ENCODE assay signal across 29 cellular contexts in the genomic region with DNA sequence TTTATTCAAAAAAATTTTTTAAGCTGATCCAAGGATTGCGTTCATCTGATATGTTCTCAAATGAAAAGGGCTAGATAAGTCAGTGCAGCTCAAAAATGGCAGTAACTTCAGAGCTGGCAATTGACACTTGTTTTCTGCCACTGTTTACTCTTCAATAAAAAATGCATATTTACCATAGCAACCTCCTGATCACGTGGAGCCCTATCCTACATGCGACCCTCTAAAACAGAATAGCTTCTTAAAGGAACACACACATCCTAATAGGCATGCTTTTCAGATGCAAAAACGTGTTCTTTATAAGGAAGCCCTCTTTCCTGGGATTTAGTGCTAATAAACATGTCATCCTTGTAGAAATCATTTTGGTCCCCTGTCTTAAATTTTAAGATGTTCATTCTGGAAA.
"Had no signal": no experiment of that assay in that cellular context is flagged by ENCODE, and none has a peak within 500 bp of the region (broad histone marks: within the 10 kb centered on the region; RNA-seq: fewer than 3 reads in every experiment).

No MANE protein-coding gene starts in this region.

- DNase-seq: activated B cell treated with CpG ODN at 0.5 μM for 24 hours; activated CD4-positive, alpha-beta memory T cell treated with anti-CD3 and anti-CD28 coated beads for 36 hours; activated CD4-positive, alpha-beta T cell treated with anti-CD3 and anti-CD28 coated beads for 4 hours; activated CD4-positive, alpha-beta T cell treated with anti-CD3 and anti-CD28 coated beads, Interleukin-2, amount 50 U/mL, for 1 hour; activated CD4-positive, CD25-positive, alpha-beta regulatory T cell treated with anti-CD3 and anti-CD28 coated beads, Interleukin-2, amount 50 U/mL, for 72 hours; activated CD8-positive, alpha-beta memory T cell treated with anti-CD3 and anti-CD28 coated beads, Interleukin-2, amount 50 U/mL, for 4 hours; activated gamma-delta T cell treated with Interleukin-2 at 50 U/mL for 16 hours; activated naive CD4-positive, alpha-beta T cell treated with anti-CD3 and anti-CD28 coated beads for 36 hours; activated T-cell treated with anti-CD3 and anti-CD28 coated beads for 4 hours; activated T-cell treated with anti-CD3 and anti-CD28 coated beads, Interleukin-2, amount 50 U/mL, for 4 hours; adrenal gland; anterior cingulate cortex; caudate nucleus; cerebellar nuclear complex; NCI-H1436 treated with DMSO at 0.1 percent for 48 hours; NCI-H1694 treated with DMSO at 0.1 percent for 48 hours; NCI-H2029; NCI-H2107; NCI-H226; NCI-H524 treated with DMSO at 0.1 percent for 48 hours; NCI-H774; SHP77; SJCRH30; T1000 had no signal

- H3K36me3 Mint-ChIP-seq: activated CD4-positive, alpha-beta memory T cell treated with anti-CD3 and anti-CD28 coated beads for 36 hours; activated naive CD4-positive, alpha-beta T cell treated with anti-CD3 and anti-CD28 coated beads, Interleukin-2, amount 50 U/mL, for 72 hours had no signal

- H3K4me1 ChIP-seq: adrenal gland, SJCRH30 had no signal

- H3K27me3 Mint-ChIP-seq: activated CD4-positive, alpha-beta memory T cell treated with anti-CD3 and anti-CD28 coated beads for 36 hours; brain had no signal

- H3K27ac Mint-ChIP-seq: activated B cell treated with CpG ODN at 0.5 μM for 24 hours; activated CD4-positive, alpha-beta memory T cell treated with anti-CD3 and anti-CD28 coated beads for 36 hours; activated naive CD4-positive, alpha-beta T cell treated with anti-CD3 and anti-CD28 coated beads for 36 hours; activated naive CD4-positive, alpha-beta T cell treated with anti-CD3 and anti-CD28 coated beads, Interleukin-2, amount 50 U/mL, for 72 hours; activated T-helper 1 cell treated with anti-CD3 and anti-CD28 coated beads, Interleukin-12 subunit alpha, Interleukin-12 subunit beta, Interleukin-2, Interleukin-4 antibody, amounts not matched to agents 30 ng/mL and 10 ng/mL and 1 ng/mL, durations not matched to agents 14 hours and 24 hours and 36 hours had no signal

- H3K9me3 ChIP-seq: adrenal gland, SJCRH30 had no signal

- H3K36me3 ChIP-seq: adrenal gland, SJCRH30 had no signal

- H3K27ac ChIP-seq: adrenal gland, SJCRH30, SK-N-MC had no signal

- H3K4me1 Mint-ChIP-seq: activated B cell treated with CpG ODN at 0.5 μM for 24 hours had no signal

- H3K4me3 Mint-ChIP-seq: activated B cell treated with CpG ODN at 0.5 μM for 24 hours; activated CD4-positive, alpha-beta memory T cell treated with anti-CD3 and anti-CD28 coated beads for 36 hours; activated naive CD4-positive, alpha-beta T cell treated with anti-CD3 and anti-CD28 coated beads for 36 hours; activated T-cell treated with anti-CD3 and anti-CD28 coated beads, Interleukin-2, amount 50 U/mL, for 4 hours; activated T-helper 1 cell treated with anti-CD3 and anti-CD28 coated beads, Interleukin-12 subunit alpha, Interleukin-12 subunit beta, Interleukin-2, Interleukin-4 antibody, amounts not matched to agents 30 ng/mL and 10 ng/mL and 1 ng/mL, durations not matched to agents 14 hours and 24 hours and 36 hours had no signal

- H3K27me3 ChIP-seq: adrenal gland, SJCRH30 had no signal

- H3K4me3 ChIP-seq: adrenal gland, SJCRH30, SK-N-MC had no signal

- ATAC-seq: activated naive CD4-positive, alpha-beta T cell treated with anti-CD3 and anti-CD28 coated beads, Interleukin-2, amount 50 U/mL, for 72 hours; activated T-cell treated with anti-CD3 and anti-CD28 coated beads, Interleukin-2, amount 50 U/mL, for 4 hours; Panc1 had no signal

- H3K9me3 Mint-ChIP-seq: activated CD4-positive, alpha-beta memory T cell treated with anti-CD3 and anti-CD28 coated beads for 36 hours; activated naive CD4-positive, alpha-beta T cell treated with anti-CD3 and anti-CD28 coated beads for 36 hours; activated naive CD4-positive, alpha-beta T cell treated with anti-CD3 and anti-CD28 coated beads, Interleukin-2, amount 50 U/mL, for 72 hours; activated T-cell treated with anti-CD3 and anti-CD28 coated beads, Interleukin-2, amount 50 U/mL, for 4 hours; activated T-helper 1 cell treated with anti-CD3 and anti-CD28 coated beads, Interleukin-12 subunit alpha, Interleukin-12 subunit beta, Interleukin-2, Interleukin-4 antibody, amounts not matched to agents 30 ng/mL and 10 ng/mL and 1 ng/mL, durations not matched to agents 14 hours and 24 hours and 36 hours had no signal
